In genomic region chr4:176841730-176842129, GRCh38 we compare ENCODE assay signal across 16 cellular contexts. TPM values are rescaled to one million over a fixed set of nuclear protein-coding genes. Genes with fewer than 3 reads are reported as not detected.
DNase-seq lines count a peak whose midpoint lies in the region; ATAC-seq and TF ChIP-seq lines count a peak whose summit lies in the region.
"Had no signal": no experiment of that assay in that cellular context is flagged by ENCODE, and none has a peak within 500 bp of the region (broad histone marks: within the 10 kb centered on the region; RNA-seq: fewer than 3 reads in every experiment).

No MANE protein-coding gene starts in this region.

- H3K9me3 ChIP-seq in neuronal stem cell (replicated peaks in 1 of 2; ENCODE audit: control insufficient read depth in 2 of 2, insufficient read depth in 1 of 2, low read depth in 1 of 2, low read length in 2 of 2), result peaks cover 0 to 2% of the 10 kb centered on the region in 2 donors
- H3K9me3 ChIP-seq: BE2C, mucosa of descending colon, upper lobe of right lung had no signal

- no peak overlapping the region for H3K14ac ChIP-seq in neuronal stem cell (ENCODE audit: low read length)

- no peak overlapping the region for H3K9ac ChIP-seq in neuronal stem cell (ENCODE audit: low read depth, low read length, poor library complexity)

- no peak overlapping the region for H4K91ac ChIP-seq in neuronal stem cell (ENCODE audit: low read depth, low read length, poor library complexity)

- H3K27ac ChIP-seq in neuronal stem cell (replicated peaks; ENCODE audit: low read length), result no peak overlapping the region
- H3K27ac ChIP-seq: skin epidermis, upper lobe of right lung, WERI-Rb-1 had no signal

- no peak overlapping the region for H3K23ac ChIP-seq in neuronal stem cell (ENCODE audit: low read depth, low read length, poor library complexity)

- no peak for ATAC-seq in HG02840 (IDR thresholded peaks at IDR 0.05; ENCODE audit: low FRiP score, unreplicated experiment)
- ATAC-seq: mucosa of descending colon; stimulated activated naive B cell treated with anti-CD40 and anti-IgM and Interleukin-4, amounts not matched to agents 10 μg/mL and 1 μg/mL and 100 μg/mL, for 72 hours; upper lobe of right lung had no signal

- H2BK120ac ChIP-seq in neuronal stem cell (ENCODE audit: low read depth, low read length), result no peak overlapping the region

- H3K4me1 ChIP-seq in neuronal stem cell (ENCODE audit: control insufficient read depth in 2 of 2, insufficient read depth in 1 of 2, low read depth in 1 of 2, low read length in 2 of 2), result no peaks in the 10 kb centered on the region
- H3K4me1 ChIP-seq: upper lobe of right lung had no signal

- H2BK5ac ChIP-seq in neuronal stem cell (ENCODE audit: low read length), result no peak overlapping the region

- H3K4me3 ChIP-seq in cardiac fibroblast (replicated peaks in 1 of 2; ENCODE audit: low read depth in 2 of 2, low read length in 2 of 2) (no peak overlapping the region), neuronal stem cell (ENCODE audit: low read length in 2 of 2) (no peak overlapping the region)
- H3K4me3 ChIP-seq: mucosa of descending colon, skin epidermis, upper lobe of right lung had no signal

- H2AK5ac ChIP-seq in neuronal stem cell (ENCODE audit: low read depth, low read length), result no peak overlapping the region

- no peak overlapping the region for H2BK12ac ChIP-seq in neuronal stem cell (ENCODE audit: low read length)

- no peak overlapping the region for H3K4me2 ChIP-seq in neuronal stem cell (ENCODE audit: insufficient read depth, low read length, poor library complexity, severe bottlenecking)

- WGBS in neuronal stem cell (ENCODE audit: extremely low coverage in 2 of 2, insufficient read length in 2 of 2, insufficient replicate concordance in 1 of 2), 2 donors, result no CpG with 5 or more reads among the region's 1 CpG

- H3K18ac ChIP-seq in neuronal stem cell (ENCODE audit: low read length), result no peak overlapping the region

- peak; percentile 58 for DNase-seq in COLO829 (ENCODE audit: low spot score)
- DNase-seq in NCI-H82 treated with DMSO at 0.1 percent for 48 hours (lab: John Stamatoyannopoulos, UW; ENCODE audit: unreplicated experiment), result peak; percentile 75
- peak; percentile 53 to 80 for DNase-seq in cardiac fibroblast (ENCODE audit: low read depth in 2 of 2)
- DNase-seq in kidney glomerular epithelial cell (lab: John Stamatoyannopoulos, UW), result peak; percentile 2
- no peak for DNase-seq in epidermal melanocyte (ENCODE audit: insufficient read length, low spot score)
- no peak for DNase-seq in neuronal stem cell (ENCODE audit: low spot score)
- DNase-seq in RPMI8226, result no peak
- DNase-seq: BE2C; GOT3; mucosa of descending colon; NCI-H146; stimulated activated naive B cell treated with anti-CD40 and anti-IgM and Interleukin-4, amounts not matched to agents 10 μg/mL and 1 μg/mL and 100 μg/mL, for 72 hours; upper lobe of right lung; WERI-Rb-1 had no signal

- H3K27me3 ChIP-seq in neuronal stem cell (ENCODE audit: control insufficient read depth in 3 of 3, insufficient read depth in 3 of 3, low read depth in 1 of 3, low read length in 3 of 3), result no peaks in the 10 kb centered on the region
- H3K27me3 ChIP-seq: BE2C, upper lobe of right lung had no signal

- no peak for TF ChIP-seq CTCF in cardiac fibroblast (IDR thresholded peaks at IDR 0.05; ENCODE audit: low read depth, low read length)

- H2BK15ac ChIP-seq in neuronal stem cell (ENCODE audit: low read length), result no peak overlapping the region

- no peak overlapping the region for H2AFZ ChIP-seq in neuronal stem cell (ENCODE audit: low read length)

- no peaks in the 10 kb centered on the region for H3K79me1 ChIP-seq in neuronal stem cell (ENCODE audit: low read depth, low read length)

- H3K4ac ChIP-seq in neuronal stem cell (ENCODE audit: low read length), result no peak overlapping the region

- no peak overlapping the region for H4K8ac ChIP-seq in neuronal stem cell (ENCODE audit: low read depth, low read length)

- no peaks in the 10 kb centered on the region for H3K36me3 ChIP-seq in neuronal stem cell (replicated peaks in 1 of 2; ENCODE audit: control insufficient read depth in 2 of 2, insufficient read depth in 2 of 2, low read length in 2 of 2)
- H3K36me3 ChIP-seq: BE2C, upper lobe of right lung, WERI-Rb-1 had no signal

RNA-seq across cellular contexts. Expression of gene VEGFC, which starts 49.0 kb away (rescaled TPM):
- polyA plus RNA-seq in neuronal stem cell (2013, experiment 1 of 2), result 2.3 TPM
- polyA plus RNA-seq in neuronal stem cell (2013, experiment 2 of 2), result 2.3 TPM

Comparison
In these comparisons a context has a peak if more than half of its experiments do, and no peak if none do; other contexts are left out.
1. DNase-seq: peak in COLO829 (single experiment), NCI-H82 treated with DMSO at 0.1 percent for 48 hours (single experiment), cardiac fibroblast (2 of 2) and kidney glomerular epithelial cell (single experiment); none in epidermal melanocyte (single experiment), neuronal stem cell (single experiment) and RPMI8226 (single experiment).